2 cellular contexts compared by ENCODE assay signal in the genomic region with DNA sequence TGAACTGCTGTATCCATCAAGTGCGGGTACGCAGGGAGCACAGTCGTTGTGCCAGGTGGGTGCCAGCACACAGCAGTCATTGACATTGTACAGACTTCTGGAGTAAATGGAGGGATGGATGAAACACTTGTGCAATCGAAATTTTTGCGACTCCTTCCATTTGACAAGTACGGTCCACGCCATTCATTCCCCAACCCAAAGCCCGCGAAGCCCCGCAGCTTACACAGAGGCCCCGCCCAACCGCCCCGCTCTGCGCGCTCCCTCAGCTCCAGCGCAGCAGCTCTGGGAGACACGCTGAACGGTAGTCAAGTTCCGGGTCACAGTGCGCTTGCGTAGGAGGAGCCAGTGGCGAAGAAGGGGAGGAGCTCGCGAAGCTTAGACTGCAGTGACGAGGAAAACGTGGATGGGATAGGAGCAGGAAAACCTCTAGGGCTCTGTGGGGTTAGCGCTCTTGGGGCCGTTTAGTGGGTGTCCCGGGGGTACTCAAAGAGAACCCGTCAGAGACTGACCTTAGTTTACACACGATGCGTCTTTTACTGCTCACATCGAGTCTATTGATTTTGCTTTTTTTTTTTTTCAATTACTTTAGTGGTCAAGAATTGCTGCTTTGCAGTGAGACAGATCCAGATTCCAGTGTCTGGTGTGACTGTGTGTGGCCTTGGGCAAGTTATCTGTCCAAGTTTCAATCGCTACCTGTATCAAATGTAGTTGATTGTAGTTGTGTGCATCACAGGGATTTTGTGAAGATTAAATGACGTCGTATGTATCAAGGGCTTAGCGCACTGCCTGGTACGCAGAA.
TF ChIP-seq lines count a peak whose summit lies in the region.

No MANE protein-coding gene starts in this region.

TF ChIP-seq in HEK293, 187 proteins besides CTCF, POLR2A, EP300 and RAD21 (continued from another document and continues in another):
- TF ChIP-seq ZNF571 (tag by site-specific recombination; IDR thresholded peaks at IDR 0.05) (no peak), ZNF747 (tag by site-specific recombination; IDR thresholded peaks at IDR 0.05) (no peak), ZNF350 (tag by site-specific recombination; IDR thresholded peaks at IDR 0.05) (no peak), ZNF19 (tag by site-specific recombination; IDR thresholded peaks at IDR 0.05; ENCODE audit: low read depth) (no peak), ZNF37A (tag by site-specific recombination; IDR thresholded peaks at IDR 0.05) (no peak), ZBTB17 (tag by site-specific recombination; IDR thresholded peaks at IDR 0.05) (peak; percentile 67), KLF9 (tag by site-specific recombination; IDR thresholded peaks at IDR 0.05; ENCODE audit: low read depth) (peak; percentile 45), ZNF157 (tag by site-specific recombination; IDR thresholded peaks at IDR 0.05) (no peak), GLIS1 (tag by site-specific recombination; IDR thresholded peaks at IDR 0.05) (no peak), SP7 (tag by site-specific recombination; IDR thresholded peaks at IDR 0.05) (peak; percentile 43; the same call in 1 of the 2 replicates), ZNF501 (tag by site-specific recombination; IDR thresholded peaks at IDR 0.05) (no peak), ZNF433 (tag by site-specific recombination; IDR thresholded peaks at IDR 0.05; ENCODE audit: low read depth) (no peak), ZNF404 (tag by site-specific recombination; IDR thresholded peaks at IDR 0.05) (no peak)
- TF ChIP-seq, protein P1, sequence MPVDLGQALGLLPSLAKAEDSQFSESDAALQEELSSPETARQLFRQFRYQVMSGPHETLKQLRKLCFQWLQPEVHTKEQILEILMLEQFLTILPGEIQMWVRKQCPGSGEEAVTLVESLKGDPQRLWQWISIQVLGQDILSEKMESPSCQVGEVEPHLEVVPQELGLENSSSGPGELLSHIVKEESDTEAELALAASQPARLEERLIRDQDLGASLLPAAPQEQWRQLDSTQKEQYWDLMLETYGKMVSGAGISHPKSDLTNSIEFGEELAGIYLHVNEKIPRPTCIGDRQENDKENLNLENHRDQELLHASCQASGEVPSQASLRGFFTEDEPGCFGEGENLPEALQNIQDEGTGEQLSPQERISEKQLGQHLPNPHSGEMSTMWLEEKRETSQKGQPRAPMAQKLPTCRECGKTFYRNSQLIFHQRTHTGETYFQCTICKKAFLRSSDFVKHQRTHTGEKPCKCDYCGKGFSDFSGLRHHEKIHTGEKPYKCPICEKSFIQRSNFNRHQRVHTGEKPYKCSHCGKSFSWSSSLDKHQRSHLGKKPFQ (tag by site-specific recombination; IDR thresholded peaks at IDR 0.05) = 0 out of 2 replicates have a peak, but pooled peaks have one; percentile 14
- TF ChIP-seq, protein P2, sequence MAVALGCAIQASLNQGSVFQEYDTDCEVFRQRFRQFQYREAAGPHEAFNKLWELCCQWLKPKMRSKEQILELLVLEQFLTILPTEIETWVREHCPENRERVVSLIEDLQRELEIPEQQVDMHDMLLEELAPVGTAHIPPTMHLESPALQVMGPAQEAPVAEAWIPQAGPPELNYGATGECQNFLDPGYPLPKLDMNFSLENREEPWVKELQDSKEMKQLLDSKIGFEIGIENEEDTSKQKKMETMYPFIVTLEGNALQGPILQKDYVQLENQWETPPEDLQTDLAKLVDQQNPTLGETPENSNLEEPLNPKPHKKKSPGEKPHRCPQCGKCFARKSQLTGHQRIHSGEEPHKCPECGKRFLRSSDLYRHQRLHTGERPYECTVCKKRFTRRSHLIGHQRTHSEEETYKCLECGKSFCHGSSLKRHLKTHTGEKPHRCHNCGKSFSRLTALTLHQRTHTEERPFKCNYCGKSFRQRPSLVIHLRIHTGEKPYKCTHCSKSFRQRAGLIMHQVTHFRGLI (tag by site-specific recombination; IDR thresholded peaks at IDR 0.05) = peak; percentile 88
- TF ChIP-seq, protein P3, sequence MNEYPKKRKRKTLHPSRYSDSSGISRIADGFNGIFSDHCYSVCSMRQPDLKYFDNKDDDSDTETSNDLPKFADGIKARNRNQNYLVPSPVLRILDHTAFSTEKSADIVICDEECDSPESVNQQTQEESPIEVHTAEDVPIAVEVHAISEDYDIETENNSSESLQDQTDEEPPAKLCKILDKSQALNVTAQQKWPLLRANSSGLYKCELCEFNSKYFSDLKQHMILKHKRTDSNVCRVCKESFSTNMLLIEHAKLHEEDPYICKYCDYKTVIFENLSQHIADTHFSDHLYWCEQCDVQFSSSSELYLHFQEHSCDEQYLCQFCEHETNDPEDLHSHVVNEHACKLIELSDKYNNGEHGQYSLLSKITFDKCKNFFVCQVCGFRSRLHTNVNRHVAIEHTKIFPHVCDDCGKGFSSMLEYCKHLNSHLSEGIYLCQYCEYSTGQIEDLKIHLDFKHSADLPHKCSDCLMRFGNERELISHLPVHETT (tag by site-specific recombination; IDR thresholded peaks at IDR 0.05) = no peak
- TF ChIP-seq, protein P4, sequence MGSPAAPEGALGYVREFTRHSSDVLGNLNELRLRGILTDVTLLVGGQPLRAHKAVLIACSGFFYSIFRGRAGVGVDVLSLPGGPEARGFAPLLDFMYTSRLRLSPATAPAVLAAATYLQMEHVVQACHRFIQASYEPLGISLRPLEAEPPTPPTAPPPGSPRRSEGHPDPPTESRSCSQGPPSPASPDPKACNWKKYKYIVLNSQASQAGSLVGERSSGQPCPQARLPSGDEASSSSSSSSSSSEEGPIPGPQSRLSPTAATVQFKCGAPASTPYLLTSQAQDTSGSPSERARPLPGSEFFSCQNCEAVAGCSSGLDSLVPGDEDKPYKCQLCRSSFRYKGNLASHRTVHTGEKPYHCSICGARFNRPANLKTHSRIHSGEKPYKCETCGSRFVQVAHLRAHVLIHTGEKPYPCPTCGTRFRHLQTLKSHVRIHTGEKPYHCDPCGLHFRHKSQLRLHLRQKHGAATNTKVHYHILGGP (tag by site-specific recombination; IDR thresholded peaks at IDR 0.05) = no peak
- TF ChIP-seq, protein P5, sequence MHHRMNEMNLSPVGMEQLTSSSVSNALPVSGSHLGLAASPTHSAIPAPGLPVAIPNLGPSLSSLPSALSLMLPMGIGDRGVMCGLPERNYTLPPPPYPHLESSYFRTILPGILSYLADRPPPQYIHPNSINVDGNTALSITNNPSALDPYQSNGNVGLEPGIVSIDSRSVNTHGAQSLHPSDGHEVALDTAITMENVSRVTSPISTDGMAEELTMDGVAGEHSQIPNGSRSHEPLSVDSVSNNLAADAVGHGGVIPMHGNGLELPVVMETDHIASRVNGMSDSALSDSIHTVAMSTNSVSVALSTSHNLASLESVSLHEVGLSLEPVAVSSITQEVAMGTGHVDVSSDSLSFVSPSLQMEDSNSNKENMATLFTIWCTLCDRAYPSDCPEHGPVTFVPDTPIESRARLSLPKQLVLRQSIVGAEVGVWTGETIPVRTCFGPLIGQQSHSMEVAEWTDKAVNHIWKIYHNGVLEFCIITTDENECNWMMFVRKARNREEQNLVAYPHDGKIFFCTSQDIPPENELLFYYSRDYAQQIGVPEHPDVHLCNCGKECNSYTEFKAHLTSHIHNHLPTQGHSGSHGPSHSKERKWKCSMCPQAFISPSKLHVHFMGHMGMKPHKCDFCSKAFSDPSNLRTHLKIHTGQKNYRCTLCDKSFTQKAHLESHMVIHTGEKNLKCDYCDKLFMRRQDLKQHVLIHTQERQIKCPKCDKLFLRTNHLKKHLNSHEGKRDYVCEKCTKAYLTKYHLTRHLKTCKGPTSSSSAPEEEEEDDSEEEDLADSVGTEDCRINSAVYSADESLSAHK (tag by site-specific recombination; IDR thresholded peaks at IDR 0.05) = no peak

TF ChIP-seq in SK-N-SH, 30 proteins besides CTCF, POLR2A, EP300 and RAD21 (continued from another document):
- peak; percentile 64 for TF ChIP-seq TAF1 (IDR thresholded peaks at IDR 0.05; ENCODE audit: borderline replicate concordance, low read depth, low read length)
- no peak for TF ChIP-seq FOSL2 (IDR thresholded peaks at IDR 0.05; ENCODE audit: borderline replicate concordance, low read depth)
TF ChIP-seq in SK-N-SH: peak in this region for 11.
